1 cellular context compared by ENCODE assay signal in the genomic region with DNA sequence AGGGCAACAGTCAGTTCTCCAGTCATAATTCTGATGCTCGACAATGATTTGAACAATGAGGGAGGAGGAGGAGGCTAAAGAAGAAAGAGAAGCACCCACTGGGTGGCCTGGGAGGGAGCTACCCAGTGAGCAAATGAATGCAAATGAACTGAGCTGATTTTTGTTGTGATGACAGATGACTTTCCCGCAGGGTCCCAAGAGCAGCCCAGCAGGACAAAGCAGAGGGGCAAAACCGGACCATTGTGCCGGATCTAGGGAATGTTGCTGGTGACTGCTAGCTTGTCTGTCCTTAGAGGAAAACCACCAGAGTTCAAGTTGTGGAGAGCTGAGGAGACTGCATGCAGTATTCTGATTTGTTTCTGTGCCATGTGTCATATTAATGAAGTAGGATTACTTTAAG.
A peak's percentile ranks its signal among the peaks of the same experiment; 100 is the strongest.
TF ChIP-seq lines count a peak whose summit lies in the region.

No MANE protein-coding gene starts in this region.

TF ChIP-seq in H1, 55 proteins besides CTCF, POLR2A, EP300 and RAD21 (continued from another document):
- TF ChIP-seq KDM5A (IDR thresholded peaks at IDR 0.05; ENCODE audit: low read length) (no peak), SRF (IDR thresholded peaks at IDR 0.05; ENCODE audit: low read depth, low read length) (no peak), CTBP2 (IDR thresholded peaks at IDR 0.05; ENCODE audit: borderline replicate concordance, insufficient read depth, insufficient read length, low read length) (peak; percentile 54), CBX8 (IDR thresholded peaks at IDR 0.05; ENCODE audit: borderline replicate concordance, low read depth, low read length) (no peak), POLR2AphosphoS5 (IDR thresholded peaks at IDR 0.05; ENCODE audit: low read depth, low read length) (no peak), TCF12 (IDR thresholded peaks at IDR 0.05; ENCODE audit: low read depth, low read length) (no peak), NRF1 (IDR thresholded peaks at IDR 0.05; ENCODE audit: low read depth, low read length) (no peak), EZH2 (IDR thresholded peaks at IDR 0.05; ENCODE audit: low read depth, low read length, severe bottlenecking) (no peak), KDM1A (IDR thresholded peaks at IDR 0.05; ENCODE audit: borderline replicate concordance, low read length) (no peak)
- TF ChIP-seq, protein P1, sequence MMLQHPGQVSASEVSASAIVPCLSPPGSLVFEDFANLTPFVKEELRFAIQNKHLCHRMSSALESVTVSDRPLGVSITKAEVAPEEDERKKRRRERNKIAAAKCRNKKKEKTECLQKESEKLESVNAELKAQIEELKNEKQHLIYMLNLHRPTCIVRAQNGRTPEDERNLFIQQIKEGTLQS (IDR thresholded peaks at IDR 0.05; ENCODE audit: insufficient read depth, low read depth, low read length) = no peak
- TF ChIP-seq, protein P2, sequence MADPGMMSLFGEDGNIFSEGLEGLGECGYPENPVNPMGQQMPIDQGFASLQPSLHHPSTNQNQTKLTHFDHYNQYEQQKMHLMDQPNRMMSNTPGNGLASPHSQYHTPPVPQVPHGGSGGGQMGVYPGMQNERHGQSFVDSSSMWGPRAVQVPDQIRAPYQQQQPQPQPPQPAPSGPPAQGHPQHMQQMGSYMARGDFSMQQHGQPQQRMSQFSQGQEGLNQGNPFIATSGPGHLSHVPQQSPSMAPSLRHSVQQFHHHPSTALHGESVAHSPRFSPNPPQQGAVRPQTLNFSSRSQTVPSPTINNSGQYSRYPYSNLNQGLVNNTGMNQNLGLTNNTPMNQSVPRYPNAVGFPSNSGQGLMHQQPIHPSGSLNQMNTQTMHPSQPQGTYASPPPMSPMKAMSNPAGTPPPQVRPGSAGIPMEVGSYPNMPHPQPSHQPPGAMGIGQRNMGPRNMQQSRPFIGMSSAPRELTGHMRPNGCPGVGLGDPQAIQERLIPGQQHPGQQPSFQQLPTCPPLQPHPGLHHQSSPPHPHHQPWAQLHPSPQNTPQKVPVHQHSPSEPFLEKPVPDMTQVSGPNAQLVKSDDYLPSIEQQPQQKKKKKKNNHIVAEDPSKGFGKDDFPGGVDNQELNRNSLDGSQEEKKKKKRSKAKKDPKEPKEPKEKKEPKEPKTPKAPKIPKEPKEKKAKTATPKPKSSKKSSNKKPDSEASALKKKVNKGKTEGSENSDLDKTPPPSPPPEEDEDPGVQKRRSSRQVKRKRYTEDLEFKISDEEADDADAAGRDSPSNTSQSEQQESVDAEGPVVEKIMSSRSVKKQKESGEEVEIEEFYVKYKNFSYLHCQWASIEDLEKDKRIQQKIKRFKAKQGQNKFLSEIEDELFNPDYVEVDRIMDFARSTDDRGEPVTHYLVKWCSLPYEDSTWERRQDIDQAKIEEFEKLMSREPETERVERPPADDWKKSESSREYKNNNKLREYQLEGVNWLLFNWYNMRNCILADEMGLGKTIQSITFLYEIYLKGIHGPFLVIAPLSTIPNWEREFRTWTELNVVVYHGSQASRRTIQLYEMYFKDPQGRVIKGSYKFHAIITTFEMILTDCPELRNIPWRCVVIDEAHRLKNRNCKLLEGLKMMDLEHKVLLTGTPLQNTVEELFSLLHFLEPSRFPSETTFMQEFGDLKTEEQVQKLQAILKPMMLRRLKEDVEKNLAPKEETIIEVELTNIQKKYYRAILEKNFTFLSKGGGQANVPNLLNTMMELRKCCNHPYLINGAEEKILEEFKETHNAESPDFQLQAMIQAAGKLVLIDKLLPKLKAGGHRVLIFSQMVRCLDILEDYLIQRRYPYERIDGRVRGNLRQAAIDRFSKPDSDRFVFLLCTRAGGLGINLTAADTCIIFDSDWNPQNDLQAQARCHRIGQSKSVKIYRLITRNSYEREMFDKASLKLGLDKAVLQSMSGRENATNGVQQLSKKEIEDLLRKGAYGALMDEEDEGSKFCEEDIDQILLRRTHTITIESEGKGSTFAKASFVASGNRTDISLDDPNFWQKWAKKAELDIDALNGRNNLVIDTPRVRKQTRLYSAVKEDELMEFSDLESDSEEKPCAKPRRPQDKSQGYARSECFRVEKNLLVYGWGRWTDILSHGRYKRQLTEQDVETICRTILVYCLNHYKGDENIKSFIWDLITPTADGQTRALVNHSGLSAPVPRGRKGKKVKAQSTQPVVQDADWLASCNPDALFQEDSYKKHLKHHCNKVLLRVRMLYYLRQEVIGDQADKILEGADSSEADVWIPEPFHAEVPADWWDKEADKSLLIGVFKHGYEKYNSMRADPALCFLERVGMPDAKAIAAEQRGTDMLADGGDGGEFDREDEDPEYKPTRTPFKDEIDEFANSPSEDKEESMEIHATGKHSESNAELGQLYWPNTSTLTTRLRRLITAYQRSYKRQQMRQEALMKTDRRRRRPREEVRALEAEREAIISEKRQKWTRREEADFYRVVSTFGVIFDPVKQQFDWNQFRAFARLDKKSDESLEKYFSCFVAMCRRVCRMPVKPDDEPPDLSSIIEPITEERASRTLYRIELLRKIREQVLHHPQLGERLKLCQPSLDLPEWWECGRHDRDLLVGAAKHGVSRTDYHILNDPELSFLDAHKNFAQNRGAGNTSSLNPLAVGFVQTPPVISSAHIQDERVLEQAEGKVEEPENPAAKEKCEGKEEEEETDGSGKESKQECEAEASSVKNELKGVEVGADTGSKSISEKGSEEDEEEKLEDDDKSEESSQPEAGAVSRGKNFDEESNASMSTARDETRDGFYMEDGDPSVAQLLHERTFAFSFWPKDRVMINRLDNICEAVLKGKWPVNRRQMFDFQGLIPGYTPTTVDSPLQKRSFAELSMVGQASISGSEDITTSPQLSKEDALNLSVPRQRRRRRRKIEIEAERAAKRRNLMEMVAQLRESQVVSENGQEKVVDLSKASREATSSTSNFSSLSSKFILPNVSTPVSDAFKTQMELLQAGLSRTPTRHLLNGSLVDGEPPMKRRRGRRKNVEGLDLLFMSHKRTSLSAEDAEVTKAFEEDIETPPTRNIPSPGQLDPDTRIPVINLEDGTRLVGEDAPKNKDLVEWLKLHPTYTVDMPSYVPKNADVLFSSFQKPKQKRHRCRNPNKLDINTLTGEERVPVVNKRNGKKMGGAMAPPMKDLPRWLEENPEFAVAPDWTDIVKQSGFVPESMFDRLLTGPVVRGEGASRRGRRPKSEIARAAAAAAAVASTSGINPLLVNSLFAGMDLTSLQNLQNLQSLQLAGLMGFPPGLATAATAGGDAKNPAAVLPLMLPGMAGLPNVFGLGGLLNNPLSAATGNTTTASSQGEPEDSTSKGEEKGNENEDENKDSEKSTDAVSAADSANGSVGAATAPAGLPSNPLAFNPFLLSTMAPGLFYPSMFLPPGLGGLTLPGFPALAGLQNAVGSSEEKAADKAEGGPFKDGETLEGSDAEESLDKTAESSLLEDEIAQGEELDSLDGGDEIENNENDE (IDR thresholded peaks at IDR 0.05; ENCODE audit: insufficient replicate concordance, low read length) = peak; percentile 32
- TF ChIP-seq, protein P3, sequence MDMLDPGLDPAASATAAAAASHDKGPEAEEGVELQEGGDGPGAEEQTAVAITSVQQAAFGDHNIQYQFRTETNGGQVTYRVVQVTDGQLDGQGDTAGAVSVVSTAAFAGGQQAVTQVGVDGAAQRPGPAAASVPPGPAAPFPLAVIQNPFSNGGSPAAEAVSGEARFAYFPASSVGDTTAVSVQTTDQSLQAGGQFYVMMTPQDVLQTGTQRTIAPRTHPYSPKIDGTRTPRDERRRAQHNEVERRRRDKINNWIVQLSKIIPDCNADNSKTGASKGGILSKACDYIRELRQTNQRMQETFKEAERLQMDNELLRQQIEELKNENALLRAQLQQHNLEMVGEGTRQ (IDR thresholded peaks at IDR 0.05; ENCODE audit: low read length) = no peak
